7 cellular contexts compared by ENCODE assay signal in genomic region chr15:69475769-69476358, GRCh38. TPM values are rescaled to one million over a fixed set of nuclear protein-coding genes. Genes with fewer than 3 reads are reported as not detected.
DNase-seq lines count a peak whose midpoint lies in the region; ATAC-seq, FAIRE-seq and TF ChIP-seq lines count a peak whose summit lies in the region.

No MANE protein-coding gene starts in this region.

- intact Hi-C loops in K562 (cut with micrococcal nuclease) = loop anchor here (2.0 to 10.0 kb wide), 2 partner anchors 1013 to 1249 kb away; no protein-coding TSS in a partner anchor

- no peak for TF ChIP-seq POLR2A in K562 (conservative IDR thresholded peaks at IDR 0.05)

- FAIRE-seq in TTC549 (lab: Jason Lieb, UNC) (peak; percentile 79), K562 (lab: Jason Lieb, UNC) (peak; percentile 94)

- H3K9ac ChIP-seq in K562 (ENCODE audit: insufficient read depth in 1 of 2, low read depth in 2 of 2, low read length in 2 of 2) = no peak overlapping the region

- no peak overlapping the region for H3K27ac ChIP-seq in K562 (ENCODE audit: extremely low read depth, low read depth, low read length)

- DNase-seq in NCI-H1436 (lab: John Stamatoyannopoulos, UW) = peak; percentile 67
- peak; percentile 75 to 85 (median 81) for DNase-seq in K562 (ENCODE audit: extremely low read depth in 1 of 4, low spot score in 3 of 4)
- DNase-seq in iPS-NIHi11 (ENCODE audit: low spot score) = peak; percentile 82
- DNase-seq in stimulated activated CD4-positive, alpha-beta T cell treated with anti-CD3 and anti-CD28 coated beads, Interleukin-12 subunit alpha, Interleukin-12 subunit beta, amount 100 ng/mL, for 4 hours = peak; percentile 73

- POLR2A ChIA-PET in K562 (lab: Yijun Ruan, JAX) = interaction anchor here (0.6 kb wide), 2 partner anchors 9 to 1318 kb away, joined by 3 to 4 read pairs; no protein-coding TSS in a partner anchor

- no TSS peak for BruUV-seq in K562 (replicated peaks; lab: Mats Ljungman, UMichigan)

- 1% methylated on average over 8 of the region's 8 CpGs for WGBS in K562 (ENCODE audit: insufficient coverage, low coverage, missing lambda C conversion rate)

- in situ Hi-C loops in K562 (cut with MboI) = loop anchor here (10.0 kb wide), 1 partner anchor 1009 kb away; no protein-coding TSS in a partner anchor

- TF ChIP-seq CTCF in GM12873 (IDR thresholded peaks at IDR 0.05; ENCODE audit: insufficient read depth, low read depth, low read length, missing control alignments) (peak; percentile 96), K562 (IDR thresholded peaks at IDR 0.05 in 2 of 3, conservative IDR thresholded peaks at IDR 0.05 in 1 of 3; ENCODE audit: insufficient read depth in 2 of 3, low read depth in 1 of 3, low read length in 3 of 3) (peak; percentile 87 to 95 (median 93))

- H2AFZ ChIP-seq in K562 (ENCODE audit: low read depth, low read length) = no peak overlapping the region

- no peak for TF ChIP-seq EP300 in K562 (IDR thresholded peaks at IDR 0.05; ENCODE audit: low read length)

- H3K9me1 ChIP-seq in K562 (ENCODE audit: control insufficient read depth, insufficient read depth, low read length) = no peaks in the 10 kb centered on the region

- peak; percentile 83 to 88 for TF ChIP-seq RAD21 in K562 (CRISPR knock-in tag; conservative IDR thresholded peaks at IDR 0.05 in 1 of 2, IDR thresholded peaks at IDR 0.05 in 1 of 2)

- no peaks in the 10 kb centered on the region for H3K36me3 ChIP-seq in K562 (ENCODE audit: control insufficient read depth, insufficient read depth, low read length)

- H3K79me2 ChIP-seq in K562 (ENCODE audit: control insufficient read depth, insufficient read depth, low read length) = no peaks in the 10 kb centered on the region

- H3K4me2 ChIP-seq in K562 (ENCODE audit: insufficient read depth, low read length) = no peak overlapping the region

- no peaks in the 10 kb centered on the region for H3K9me3 ChIP-seq in K562 (replicated peaks; ENCODE audit: control insufficient read depth, insufficient read depth, low read depth, low read length)

- no peaks in the 10 kb centered on the region; the same call in 1 of the 2 replicates for H4K20me1 ChIP-seq in K562 (replicated peaks; ENCODE audit: control insufficient read depth, insufficient read depth, low read length)

- peak; percentile 95 for ATAC-seq in K562
- ATAC-seq in HG03135 (IDR thresholded peaks at IDR 0.05; ENCODE audit: unreplicated experiment) = no peak

- peaks cover 6 to 24% of the 10 kb centered on the region in 2 experiments; a peak in 4 of 5 replicates for H3K27me3 ChIP-seq in K562 (ENCODE audit: control insufficient read depth in 2 of 2, insufficient read depth in 2 of 2, low read length in 2 of 2)

- CTCF ChIA-PET in K562 (lab: Yijun Ruan, JAX; ENCODE audit: low intra/inter-chr PET ratio) = interaction anchor here (0.6 to 1.3 kb wide), 4 partner anchors 275 to 1336 kb away, joined by 3 to 4 read pairs (median 3); no protein-coding TSS in a partner anchor

- no peaks in the 10 kb centered on the region for H3K4me1 ChIP-seq in K562 (replicated peaks in 1 of 2; ENCODE audit: control insufficient read depth in 2 of 2, insufficient read depth in 2 of 2, low read length in 2 of 2)

- H3K4me3 ChIP-seq in K562 = no peak overlapping the region

TF ChIP-seq in K562, 482 proteins besides CTCF, POLR2A, EP300 and RAD21:
- TF ChIP-seq DEAF1 (CRISPR knock-in tag; IDR thresholded peaks at IDR 0.05) (peak; percentile 68), CTBP1 (IDR thresholded peaks at IDR 0.05; ENCODE audit: borderline replicate concordance) (peak; percentile 66), ZKSCAN8 (CRISPR knock-in tag; IDR thresholded peaks at IDR 0.05) (peak; percentile 94), SMC3 (conservative IDR thresholded peaks at IDR 0.05; ENCODE audit: insufficient read depth, low read depth, low read length) (peak; percentile 82), STAG1 (CRISPR knock-in tag; IDR thresholded peaks at IDR 0.05; ENCODE audit: borderline replicate concordance) (peak; percentile 95), IFI16 (CRISPR knock-in tag; IDR thresholded peaks at IDR 0.05) (no peak), XRCC5 (IDR thresholded peaks at IDR 0.05; ENCODE audit: low read depth, low read length) (peak; percentile 74), NFIX (CRISPR knock-in tag; IDR thresholded peaks at IDR 0.05; ENCODE audit: low read depth) (no peak), MAZ (CRISPR knock-in tag; conservative IDR thresholded peaks at IDR 0.05 in 1 of 2, IDR thresholded peaks at IDR 0.05 in 1 of 2) (0 out of 4 replicates have a peak, but pooled peaks of 1 of the 2 experiments have one; percentile 25), RCOR1 (IDR thresholded peaks at IDR 0.05; ENCODE audit: borderline replicate concordance in 1 of 2, low read depth in 2 of 2, low read length in 2 of 2) (peak in 1 of 2 experiments; percentile 44; a peak in 1 of 4 replicates)

RNA-seq across cellular contexts. Expression of gene RPLP1, which starts 23.2 kb away (rescaled TPM):
- total RNA-seq in K562 (2011; cell fraction: chromatin; rRNA removed; ENCODE audit: low replicate concordance) = 174 and 228 TPM in 2 replicates
- total RNA-seq in K562 (2011; cell fraction: nucleolus; rRNA removed) = 391 and 425 TPM in 2 replicates
- total RNA-seq in K562 (2011; cell fraction: nucleoplasm; rRNA removed) = 447 and 925 TPM in 2 replicates
- total RNA-seq in K562 (2014; rRNA removed) (529 and 1,012 TPM in 2 replicates), K562 (2014; rRNA removed; fragmentation: Illumina TruSeq; extraction: Trizol) (75.0 and 76.3 TPM in 2 replicates), K562 (2015; rRNA removed; fragmentation: Illumina TruSeq; extraction: Trizol) (348 and 354 TPM in 2 replicates), K562 (2021) (2,904 and 3,053 TPM in 2 replicates)
- polyA plus RNA-seq in K562 (2011; rRNA removed) (847 and 1,576 TPM in 2 replicates), K562 (2014; fragmentation: Illumina TruSeq; extraction: Trizol) (629 and 1,170 TPM in 2 replicates), K562 (2014; fragmentation: Nextera tagmentation; extraction: Ambion mirVana) (1,000 to 10,000 TPM; 2,333 to 2,378 TPM), K562 (2014; rRNA removed) (1,119 and 1,211 TPM in 2 replicates)
- polyA plus RNA-seq in K562 (2011; cell fraction: cytosol; rRNA removed) = 1,671 and 2,235 TPM in 2 replicates
- 951 and 1,033 TPM in 2 replicates for polyA plus RNA-seq in K562 (2011; cell fraction: nucleus; rRNA removed)
- polyA plus RNA-seq in K562 (2012) = 3,121 and 3,201 TPM in 2 replicates
- polyA minus RNA-seq in K562 (2011; rRNA and poly(A)+ RNA removed) = 279 and 315 TPM in 2 replicates
- 3,516 and 4,843 TPM in 2 replicates for polyA minus RNA-seq in K562 (2011; cell fraction: cytosol; rRNA and poly(A)+ RNA removed)
- 192 and 341 TPM in 2 replicates for polyA minus RNA-seq in K562 (2011; cell fraction: nucleus; rRNA and poly(A)+ RNA removed)
